In the genomic region with DNA sequence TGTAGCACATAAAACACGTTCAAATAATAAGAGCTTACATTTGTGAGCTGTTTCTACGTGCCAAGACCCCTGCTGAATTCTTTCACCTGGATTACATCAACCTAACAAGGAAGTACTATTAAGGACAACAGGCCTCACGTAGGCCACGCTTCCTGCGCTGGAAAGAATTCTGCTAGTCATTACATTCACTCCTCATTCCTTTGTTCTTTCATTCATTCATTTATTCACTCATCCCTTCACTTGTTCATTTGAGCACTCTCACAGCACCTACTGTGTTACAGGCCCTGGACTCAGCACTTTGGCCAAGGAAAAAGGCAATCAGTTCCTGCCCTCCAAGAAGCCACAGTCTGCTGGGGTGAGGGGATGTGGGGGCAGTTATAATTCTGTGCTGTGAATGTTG, we compare ENCODE assay signal across 17 cellular contexts.
"Had no signal": no experiment of that assay in that cellular context is flagged by ENCODE, and none has a peak within 500 bp of the region (broad histone marks: within the 10 kb centered on the region; RNA-seq: fewer than 3 reads in every experiment).

No MANE protein-coding gene starts in this region.

- H3K27me3 ChIP-seq: adrenal gland, breast epithelium, sigmoid colon had no signal

- H3K4me3 Mint-ChIP-seq: activated CD4-positive, alpha-beta T cell treated with anti-CD3 and anti-CD28 coated beads for 36 hours; activated naive CD4-positive, alpha-beta T cell treated with anti-CD3 and anti-CD28 coated beads, Interleukin-2, amount 10 ng/mL, durations not matched to agents 7 days and 5 days; activated T-cell treated with anti-CD3 and anti-CD28 coated beads, Interleukin-2, amount 50 U/mL, for 4 hours; naive thymus-derived CD4-positive, alpha-beta T cell had no signal

- H3K27ac ChIP-seq: breast epithelium, sigmoid colon had no signal

- H3K36me3 ChIP-seq: adrenal gland, breast epithelium, sigmoid colon had no signal

- H3K4me3 ChIP-seq: adrenal gland, breast epithelium, sigmoid colon had no signal

- DNase-seq: activated CD4-positive, alpha-beta T cell treated with anti-CD3 and anti-CD28 coated beads for 36 hours; activated CD4-positive, alpha-beta T cell treated with anti-CD3 and anti-CD28 coated beads, Interleukin-2, amount 50 U/mL, for 48 hours; activated effector memory CD4-positive, alpha-beta T cell treated with Interleukin-2 at 50 U/mL for 16 hours; activated naive CD4-positive, alpha-beta T cell treated with anti-CD3 and anti-CD28 coated beads, Interleukin-2, amount 10 ng/mL, durations not matched to agents 7 days and 5 days; activated T-cell treated with anti-CD3 and anti-CD28 coated beads, Interleukin-2, amount 50 U/mL, for 4 hours; adrenal gland; cortex of kidney; effector CD4-positive, alpha-beta T cell; head of caudate nucleus; kidney glomerular epithelial cell; mesenchymal stem cell; naive thymus-derived CD4-positive, alpha-beta T cell; sigmoid colon; stimulated activated CD4-positive, alpha-beta T cell treated with anti-CD3 and anti-CD28 coated beads, Interleukin-4, amount 100 ng/mL, for 4 hours; stimulated activated naive CD4-positive, alpha-beta T cell; T-helper 2 cell had no signal

- H3K9me3 Mint-ChIP-seq: activated naive CD4-positive, alpha-beta T cell treated with anti-CD3 and anti-CD28 coated beads, Interleukin-2, amount 10 ng/mL, durations not matched to agents 7 days and 5 days; activated T-cell treated with anti-CD3 and anti-CD28 coated beads, Interleukin-2, amount 50 U/mL, for 4 hours; naive thymus-derived CD4-positive, alpha-beta T cell had no signal

- H3K4me1 ChIP-seq: breast epithelium, sigmoid colon had no signal

- H3K4me1 Mint-ChIP-seq: activated CD4-positive, alpha-beta T cell treated with anti-CD3 and anti-CD28 coated beads for 36 hours had no signal

- H3K36me3 Mint-ChIP-seq: activated naive CD4-positive, alpha-beta T cell treated with anti-CD3 and anti-CD28 coated beads, Interleukin-2, amount 10 ng/mL, durations not matched to agents 7 days and 5 days had no signal

- ATAC-seq: activated CD4-positive, alpha-beta T cell treated with anti-CD3 and anti-CD28 coated beads for 36 hours; activated T-cell treated with anti-CD3 and anti-CD28 coated beads, Interleukin-2, amount 50 U/mL, for 4 hours had no signal

- H3K9me3 ChIP-seq: adrenal gland, breast epithelium, sigmoid colon had no signal

- H3K27me3 Mint-ChIP-seq: activated CD4-positive, alpha-beta T cell treated with anti-CD3 and anti-CD28 coated beads for 36 hours; activated naive CD4-positive, alpha-beta T cell treated with anti-CD3 and anti-CD28 coated beads, Interleukin-2, amount 10 ng/mL, durations not matched to agents 7 days and 5 days; naive thymus-derived CD4-positive, alpha-beta T cell had no signal

- H3K27ac Mint-ChIP-seq: activated CD4-positive, alpha-beta T cell treated with anti-CD3 and anti-CD28 coated beads for 36 hours; activated naive CD4-positive, alpha-beta T cell treated with anti-CD3 and anti-CD28 coated beads, Interleukin-2, amount 10 ng/mL, durations not matched to agents 7 days and 5 days had no signal
